ENCODE assay signal across 18 cellular contexts in the genomic region with DNA sequence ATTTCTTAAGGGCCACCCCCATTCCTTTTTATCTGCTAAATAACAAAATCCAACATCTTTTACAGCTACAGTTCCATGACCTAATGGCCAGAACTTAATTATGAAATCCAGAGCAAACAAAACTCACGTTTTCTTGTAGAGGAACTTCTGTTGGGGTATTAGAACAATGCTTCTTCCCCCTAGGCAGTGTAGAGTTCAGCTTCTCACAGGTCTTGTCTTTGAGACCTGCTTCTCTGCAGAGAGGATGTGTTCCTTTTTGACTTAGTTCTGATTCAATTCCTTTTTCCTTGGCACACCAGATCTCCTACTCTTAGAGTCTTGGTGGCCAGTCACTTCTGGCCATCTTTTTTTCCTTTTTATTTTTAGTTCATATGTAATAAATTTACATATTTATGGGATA. TPM values are rescaled to one million over a fixed set of nuclear protein-coding genes. Genes with fewer than 3 reads are reported as not detected.
DNase-seq lines count a peak whose midpoint lies in the region; ATAC-seq and TF ChIP-seq lines count a peak whose summit lies in the region.
"Had no signal": no experiment of that assay in that cellular context is flagged by ENCODE, and none has a peak within 500 bp of the region (broad histone marks: within the 10 kb centered on the region; RNA-seq: fewer than 3 reads in every experiment).

No MANE protein-coding gene starts in this region.

- no peaks in the 10 kb centered on the region for H3K36me3 ChIP-seq in naive thymus-derived CD4-positive, alpha-beta T cell (ENCODE audit: control insufficient read depth in 2 of 3, insufficient read depth in 3 of 3, low read length in 3 of 3)
- H3K36me3 ChIP-seq in esophagus muscularis mucosa: no peaks in the 10 kb centered on the region
- H3K36me3 ChIP-seq: HAP-1 had no signal

- 70% methylated on average over 1 of the region's 1 CpG for WGBS in esophagus muscularis mucosa

- H3K9me3 Mint-ChIP-seq in T-cell: no peaks in the 10 kb centered on the region
- peaks cover 0 to 4% (median 0%) of the 10 kb centered on the region in 11 donors for H3K9me3 Mint-ChIP-seq in naive thymus-derived CD4-positive, alpha-beta T cell

- H3K27ac ChIP-seq in HL-60 (replicated peaks) (peak overlapping the region; percentile 79), esophagus muscularis mucosa (replicated peaks in 1 of 4) (no peak overlapping the region)
- no peak overlapping the region for H3K27ac ChIP-seq in naive thymus-derived CD4-positive, alpha-beta T cell (ENCODE audit: low read depth, low read length)
- H3K27ac ChIP-seq: PC-9, SK-N-MC had no signal

- POLR2A ChIA-PET in T-cell (lab: Charles Lee): no interaction called here
- POLR2A ChIA-PET in naive thymus-derived CD4-positive, alpha-beta T cell (lab: Charles Lee): no interaction called here

- TF ChIP-seq CTCF in HL-60 (IDR thresholded peaks at IDR 0.05; ENCODE audit: insufficient read depth, low read length) (no peak), esophagus muscularis mucosa (IDR thresholded peaks at IDR 0.05) (no peak)

- H3K9me3 ChIP-seq in naive thymus-derived CD4-positive, alpha-beta T cell (ENCODE audit: control insufficient read depth in 2 of 3, low read length in 3 of 3): no peaks in the 10 kb centered on the region
- no peaks in the 10 kb centered on the region for H3K9me3 ChIP-seq in esophagus muscularis mucosa
- H3K9me3 ChIP-seq: HAP-1 had no signal

- H3K4me3 ChIP-seq in HL-60 (replicated peaks; ENCODE audit: insufficient read depth, low read length): no peak overlapping the region
- H3K4me3 ChIP-seq in naive thymus-derived CD4-positive, alpha-beta T cell (ENCODE audit: low read length): no peak overlapping the region
- H3K4me3 ChIP-seq in esophagus muscularis mucosa: no peak overlapping the region
- H3K4me3 ChIP-seq: HAP-1, K562, PC-9, SK-N-MC had no signal

- peaks cover 0 to 11% of the 10 kb centered on the region in 2 donors for H3K4me1 ChIP-seq in naive thymus-derived CD4-positive, alpha-beta T cell (ENCODE audit: control insufficient read depth in 2 of 2, insufficient read depth in 2 of 2, low read length in 2 of 2)
- no peaks in the 10 kb centered on the region for H3K4me1 ChIP-seq in esophagus muscularis mucosa
- H3K4me1 ChIP-seq: HAP-1 had no signal

- H3K4me3 Mint-ChIP-seq in T-cell: no peak overlapping the region
- no peak overlapping the region for H3K4me3 Mint-ChIP-seq in naive thymus-derived CD4-positive, alpha-beta T cell

- no peaks in the 10 kb centered on the region for H3K36me3 Mint-ChIP-seq in T-cell
- no peaks in the 10 kb centered on the region for H3K36me3 Mint-ChIP-seq in naive thymus-derived CD4-positive, alpha-beta T cell
- H3K36me3 Mint-ChIP-seq: CD4-positive, alpha-beta memory T cell had no signal

- in situ Hi-C loops in KBM-7 (cut with MboI; ENCODE audit: low pct_unique_long_range_greater_than_20kb, low sequenced_read_pairs): no loop called here

- H3K27ac Mint-ChIP-seq in T-cell: peak overlapping the region; percentile 49 to 71
- H3K27ac Mint-ChIP-seq in naive thymus-derived CD4-positive, alpha-beta T cell: peak overlapping the region in 7 of 9 donors; percentile 2 to 77 (median 60)

- H3K4me1 Mint-ChIP-seq in T-cell: peaks cover 26 to 47% (median 26%) of the 10 kb centered on the region in 3 donors
- peaks cover 3 to 51% (median 25%) of the 10 kb centered on the region in 7 donors for H3K4me1 Mint-ChIP-seq in naive thymus-derived CD4-positive, alpha-beta T cell

- CTCF ChIA-PET in T-cell (lab: Charles Lee): no interaction called here
- CTCF ChIA-PET in naive thymus-derived CD4-positive, alpha-beta T cell (lab: Charles Lee): no interaction called here

- no peak for ATAC-seq in T-cell (replicated peaks in 1 of 4)
- ATAC-seq in naive thymus-derived CD4-positive, alpha-beta T cell: no peak
- ATAC-seq: K562 had no signal

- intact Hi-C loops in naive thymus-derived CD4-positive, alpha-beta T cell (cut with micrococcal nuclease): loop anchor here in 1 of 2 donors (1.0 kb wide), 1 partner anchor 8 kb away; no protein-coding TSS in a partner anchor
- intact Hi-C loops in esophagus muscularis mucosa (cut with DNase I): no loop called here

- H3K27me3 ChIP-seq in HL-60 (ENCODE audit: insufficient read depth, poor library complexity, severe bottlenecking): no peaks in the 10 kb centered on the region
- H3K27me3 ChIP-seq in naive thymus-derived CD4-positive, alpha-beta T cell (ENCODE audit: control insufficient read depth in 2 of 2, insufficient read depth in 2 of 2, low read length in 2 of 2): no peaks in the 10 kb centered on the region
- no peaks in the 10 kb centered on the region for H3K27me3 ChIP-seq in esophagus muscularis mucosa

- H3K27me3 Mint-ChIP-seq in T-cell: no peaks in the 10 kb centered on the region
- H3K27me3 Mint-ChIP-seq in naive thymus-derived CD4-positive, alpha-beta T cell: no peaks in the 10 kb centered on the region
- H3K27me3 Mint-ChIP-seq: CD4-positive, alpha-beta memory T cell had no signal

- peak; percentile 39 for DNase-seq in CD1c-positive myeloid dendritic cell (ENCODE audit: extremely low spot score)
- peak in 1 of 2 experiments; percentile 43 for DNase-seq in HL-60 (ENCODE audit: low read depth in 1 of 2, low spot score in 1 of 2)
- no peak for DNase-seq in T-cell
- DNase-seq in naive thymus-derived CD4-positive, alpha-beta T cell: no peak
- DNase-seq in NCI-H1105 (lab: John Stamatoyannopoulos, UW): no peak
- DNase-seq in kidney glomerular epithelial cell (lab: John Stamatoyannopoulos, UW): no peak
- no peak for DNase-seq in esophagus muscularis mucosa (ENCODE audit: extremely low spot score)
- DNase-seq in KBM-7: no peak
- DNase-seq: CD4-positive, alpha-beta memory T cell; DMS79; NCI-H1417 treated with DMSO at 0.1 percent for 48 hours; NCI-H1930; NCI-H2171; NCI-H446; PC-9 had no signal

- no peak for TF ChIP-seq POLR2A in esophagus muscularis mucosa (IDR thresholded peaks at IDR 0.05; ENCODE audit: low read depth)

- TF ChIP-seq EP300 in esophagus muscularis mucosa (IDR thresholded peaks at IDR 0.05): no peak

RNA-seq across cellular contexts. Expression of a gene that starts 22.2 kb away (rescaled TPM):
- total RNA-seq in T-cell (10 to 100 TPM in 1 of 5 donors, 1 to 10 TPM in 4; 3.7 to 13.4 (median 4.6) TPM), esophagus muscularis mucosa (1 to 10 TPM; 1.9 to 5.8 (median 3.0) TPM)
- 10 to 100 TPM in 1 of 5 experiments, 1 to 10 TPM in 4; 1.4 to 23.2 (median 2.8) TPM for total RNA-seq in naive thymus-derived CD4-positive, alpha-beta T cell
- 1 to 10 TPM; 1.3 to 2.1 TPM for polyA plus RNA-seq in naive thymus-derived CD4-positive, alpha-beta T cell
- total RNA-seq: K562 had no signal
- polyA plus RNA-seq: K562 had no signal
